In genomic region chr11:116832350-116833290, GRCh38 we compare ENCODE assay signal across 2 cellular contexts.
A peak's percentile ranks its signal among the peaks of the same experiment; 100 is the strongest.
TF ChIP-seq lines count a peak whose summit lies in the region.

No MANE protein-coding gene starts in this region.

TF ChIP-seq in IMR-90, 13 proteins besides CTCF, POLR2A, EP300 and RAD21:
- TF ChIP-seq MAFK (IDR thresholded peaks at IDR 0.05; ENCODE audit: low read depth, low read length) (no peak), CHD1 (IDR thresholded peaks at IDR 0.05; ENCODE audit: low read depth, low read length) (no peak), USF2 (IDR thresholded peaks at IDR 0.05; ENCODE audit: low read depth, low read length) (no peak), CEBPB (IDR thresholded peaks at IDR 0.05; ENCODE audit: low read depth, low read length) (no peak), SMC3 (IDR thresholded peaks at IDR 0.05; ENCODE audit: low read depth, low read length) (no peak)

TF ChIP-seq in WTC11, 78 proteins besides CTCF, POLR2A, EP300 and RAD21:
- no peak for TF ChIP-seq E2F4 (CRISPR knock-in tag; IDR thresholded peaks at IDR 0.05; ENCODE audit: borderline replicate concordance, low read depth)
- TF ChIP-seq GABPB1 (CRISPR knock-in tag; IDR thresholded peaks at IDR 0.05), result peak; percentile 89
